ENCODE assay signal across 8 cellular contexts in genomic region chr12:112409906-112410244, GRCh38. TPM values are rescaled to one million over a fixed set of nuclear protein-coding genes. Genes with fewer than 3 reads are reported as not detected.
DNase-seq lines count a peak whose midpoint lies in the region; ATAC-seq and TF ChIP-seq lines count a peak whose summit lies in the region.

No MANE protein-coding gene starts in this region.

- H3K4ac ChIP-seq in mesenchymal stem cell (ENCODE audit: low read depth in 1 of 2, low read length in 2 of 2) = no peak overlapping the region

- POLR2A ChIA-PET in OCI-LY7 (lab: Charles Lee) = interaction anchor here (0.7 kb wide), 1 partner anchor 255 kb away, joined by 3 read pairs; no protein-coding TSS in a partner anchor

- TF ChIP-seq CTCF in transverse colon (IDR thresholded peaks at IDR 0.05) = no peak
- TF ChIP-seq CTCF in OCI-LY7 (conservative IDR thresholded peaks at IDR 0.05; ENCODE audit: low read length) = no peak

- in situ Hi-C loops in transverse colon (cut with MboI; ENCODE audit: low pct_ligation_motif_present in 1 of 4, low pct_unique_long_range_greater_than_20kb in 1 of 4, low sequenced_read_pairs in 3 of 4) = no loop called here

- H2BK120ac ChIP-seq in mesenchymal stem cell (ENCODE audit: low read depth, low read length) = no peak overlapping the region

- H3K14ac ChIP-seq in mesenchymal stem cell (ENCODE audit: low read length in 2 of 2) = no peak overlapping the region

- H2BK5ac ChIP-seq in mesenchymal stem cell (ENCODE audit: low read depth, low read length, poor library complexity, severe bottlenecking) = no peak overlapping the region

- peak overlapping the region; percentile 67 for H2AK5ac ChIP-seq in mesenchymal stem cell (ENCODE audit: low read length, severe bottlenecking)

- peaks cover 21% of the 10 kb centered on the region for H4K20me1 ChIP-seq in OCI-LY7 (ENCODE audit: insufficient read depth, low read length)

- peaks cover 42% of the 10 kb centered on the region for H3K36me3 Mint-ChIP-seq in activated naive CD4-positive, alpha-beta T cell treated with anti-CD3 and anti-CD28 coated beads for 36 hours (ENCODE audit: low read depth)
- H3K36me3 Mint-ChIP-seq in activated naive CD8-positive, alpha-beta T cell treated with anti-CD3 and anti-CD28 coated beads, Interleukin-2, amount 50 U/mL, for 24 hours (ENCODE audit: low read depth) = peaks cover 46% of the 10 kb centered on the region

- WGBS in mesenchymal stem cell = 97% methylated on average over 8 of the region's 14 CpGs
- 95 to 97% methylated on average over 10 to 14 of the region's 14 CpGs for WGBS in transverse colon (ENCODE audit: low coverage in 1 of 2), 2 donors

- no peak for TF ChIP-seq POLR2A in transverse colon (IDR thresholded peaks at IDR 0.05)

- H3K9me3 ChIP-seq in mesenchymal stem cell (ENCODE audit: control insufficient read depth, low read length) (no peaks in the 10 kb centered on the region), transverse colon (no peaks in the 10 kb centered on the region), OCI-LY7 (ENCODE audit: low read length) (no peaks in the 10 kb centered on the region)

- BruUV-seq in OCI-LY7 (replicated peaks; lab: Mats Ljungman, UMichigan) = no TSS peak

- TF ChIP-seq EP300 in transverse colon (IDR thresholded peaks at IDR 0.05; ENCODE audit: low read depth) = no peak

- H3K9me3 Mint-ChIP-seq in activated naive CD4-positive, alpha-beta T cell treated with anti-CD3 and anti-CD28 coated beads for 36 hours = no peaks in the 10 kb centered on the region
- H3K9me3 Mint-ChIP-seq in activated naive CD8-positive, alpha-beta T cell treated with anti-CD3 and anti-CD28 coated beads, Interleukin-2, amount 50 U/mL, for 24 hours = no peaks in the 10 kb centered on the region

- H3K4me3 ChIP-seq in mesenchymal stem cell (ENCODE audit: insufficient read depth in 1 of 2, low read depth in 1 of 2, low read length in 2 of 2) (peak overlapping the region in 1 of 2 experiments; percentile 83), transverse colon (peak overlapping the region in 1 of 4 donors; percentile 81), OCI-LY7 (ENCODE audit: low read depth, low read length, poor library complexity, severe bottlenecking) (no peak overlapping the region)

- H4K91ac ChIP-seq in mesenchymal stem cell (ENCODE audit: low read length) = no peak overlapping the region

- intact Hi-C loops in activated naive CD4-positive, alpha-beta T cell treated with anti-CD3 and anti-CD28 coated beads for 36 hours (cut with micrococcal nuclease) = loop anchor here (1.0 to 10.0 kb wide), 10 partner anchors 8 to 1005 kb away; partner anchors contain the start of genes ATXN2, ERP29, HECTD4 and MAPKAPK5
- intact Hi-C loops in transverse colon (cut with DNase I; ENCODE audit: low total_unique reads) (no loop called here), OCI-LY7 (cut with micrococcal nuclease; ENCODE audit: unreplicated experiment) (loop anchor here (1.0 to 2.0 kb wide), 2 partner anchors 8 to 395 kb away; partner anchors contain the start of gene PTPN11)

- no peak overlapping the region for H2BK15ac ChIP-seq in mesenchymal stem cell (ENCODE audit: low read depth, poor library complexity, severe bottlenecking)

- no peak for ATAC-seq in activated naive CD8-positive, alpha-beta T cell treated with anti-CD3 and anti-CD28 coated beads, Interleukin-2, amount 50 U/mL, for 24 hours

- H3K27ac Mint-ChIP-seq in activated naive CD4-positive, alpha-beta T cell treated with anti-CD3 and anti-CD28 coated beads for 36 hours = peak overlapping the region; percentile 100
- peak overlapping the region; percentile 100 for H3K27ac Mint-ChIP-seq in activated naive CD8-positive, alpha-beta T cell treated with anti-CD3 and anti-CD28 coated beads, Interleukin-2, amount 50 U/mL, for 24 hours

- H4K8ac ChIP-seq in mesenchymal stem cell (ENCODE audit: low read length) = peak overlapping the region; percentile 85

- H3K9me2 ChIP-seq in OCI-LY7 (ENCODE audit: insufficient read depth, low read length) = no peaks in the 10 kb centered on the region

- peak overlapping the region; percentile 96 for H3K9ac ChIP-seq in mesenchymal stem cell (ENCODE audit: low read length)

- H3K27me3 ChIP-seq in mesenchymal stem cell (ENCODE audit: control insufficient read depth in 1 of 2, insufficient read depth in 1 of 2, low read length in 2 of 2) = no peaks in the 10 kb centered on the region
- H3K27me3 ChIP-seq in transverse colon = no peaks in the 10 kb centered on the region

- H3K4me1 Mint-ChIP-seq in activated naive CD4-positive, alpha-beta T cell treated with anti-CD3 and anti-CD28 coated beads for 36 hours (ENCODE audit: low read depth) = peaks cover 43% of the 10 kb centered on the region
- H3K4me1 Mint-ChIP-seq in activated naive CD8-positive, alpha-beta T cell treated with anti-CD3 and anti-CD28 coated beads, Interleukin-2, amount 50 U/mL, for 24 hours = peaks cover 37% of the 10 kb centered on the region

- CTCF ChIA-PET in activated naive CD4-positive, alpha-beta T cell treated with anti-CD3 and anti-CD28 coated beads for 36 hours (lab: Charles Lee) = interaction anchor here (0.6 to 3.2 kb wide), 2 partner anchors 139 to 212 kb away, joined by 4 to 12 read pairs; no protein-coding TSS in a partner anchor
- CTCF ChIA-PET in OCI-LY7 (lab: Charles Lee; ENCODE audit: unreplicated experiment) = no interaction called here

- H3K79me1 ChIP-seq in mesenchymal stem cell (replicated peaks; ENCODE audit: low read length, poor library complexity, severe bottlenecking) = no peaks in the 10 kb centered on the region

- H3K4me2 ChIP-seq in mesenchymal stem cell (ENCODE audit: low read length, poor library complexity, severe bottlenecking) (no peak overlapping the region), OCI-LY7 (ENCODE audit: low read length) (no peak overlapping the region)

- no peak overlapping the region for H3K18ac ChIP-seq in mesenchymal stem cell (ENCODE audit: low read depth in 1 of 2, low read length in 2 of 2)

- H2AFZ ChIP-seq in mesenchymal stem cell (ENCODE audit: low read depth, low read length) = no peak overlapping the region
- H2AFZ ChIP-seq in OCI-LY7 (ENCODE audit: low read length) = no peak overlapping the region; the same call in 1 of the 2 replicates

- H3K36me3 ChIP-seq in mesenchymal stem cell (ENCODE audit: control insufficient read depth in 1 of 2, insufficient read depth in 2 of 2, low read depth in 1 of 2, low read length in 2 of 2) (peaks cover 7 to 34% of the 10 kb centered on the region in 2 experiments), transverse colon (peaks cover 0 to 25% (median 8%) of the 10 kb centered on the region in 4 donors), OCI-LY7 (ENCODE audit: insufficient read depth, low read length) (peaks cover 44% of the 10 kb centered on the region)

- DNase-seq in activated naive CD4-positive, alpha-beta T cell treated with anti-CD3 and anti-CD28 coated beads for 36 hours = no peak
- DNase-seq in activated naive CD4-positive, alpha-beta T cell treated with Interleukin-2 at 50 U/mL for 16 hours = no peak
- DNase-seq in activated naive CD8-positive, alpha-beta T cell treated with anti-CD3 and anti-CD28 coated beads, Interleukin-2, amount 50 U/mL, for 24 hours = no peak
- DNase-seq in mesenchymal stem cell (no peak), transverse colon (no peak), COLO668 (lab: John Stamatoyannopoulos, UW; ENCODE audit: unreplicated experiment) (no peak), NCI-H146 treated with DMSO at 0.1 percent for 48 hours (lab: John Stamatoyannopoulos, UW; ENCODE audit: unreplicated experiment) (no peak), OCI-LY7 (ENCODE audit: low spot score) (no peak)

- H3K4me3 Mint-ChIP-seq in activated naive CD4-positive, alpha-beta T cell treated with anti-CD3 and anti-CD28 coated beads for 36 hours = peak overlapping the region; percentile 100
- peak overlapping the region; percentile 100 for H3K4me3 Mint-ChIP-seq in activated naive CD8-positive, alpha-beta T cell treated with anti-CD3 and anti-CD28 coated beads, Interleukin-2, amount 50 U/mL, for 24 hours

- peaks cover 41% of the 10 kb centered on the region for H3K79me2 ChIP-seq in OCI-LY7 (ENCODE audit: insufficient read depth, low read depth, low read length)

- no peak overlapping the region for H3K23ac ChIP-seq in mesenchymal stem cell (ENCODE audit: low read length in 2 of 2)

- peaks cover 3% of the 10 kb centered on the region for H3K4me1 ChIP-seq in mesenchymal stem cell (ENCODE audit: control insufficient read depth, insufficient read depth, low read depth, low read length)
- H3K4me1 ChIP-seq in transverse colon = peaks cover 3 to 25% (median 10%) of the 10 kb centered on the region in 4 donors
- H3K4me1 ChIP-seq in OCI-LY7 (ENCODE audit: insufficient read depth, low read length, poor library complexity, severe bottlenecking) = peaks cover 33% of the 10 kb centered on the region

- no peaks in the 10 kb centered on the region for H3K27me3 Mint-ChIP-seq in activated naive CD4-positive, alpha-beta T cell treated with anti-CD3 and anti-CD28 coated beads for 36 hours (ENCODE audit: low read depth)
- H3K27me3 Mint-ChIP-seq in activated naive CD8-positive, alpha-beta T cell treated with anti-CD3 and anti-CD28 coated beads, Interleukin-2, amount 50 U/mL, for 24 hours = no peaks in the 10 kb centered on the region

- H3K27ac ChIP-seq in mesenchymal stem cell (ENCODE audit: low read length, poor library complexity, severe bottlenecking) = no peak overlapping the region
- peak overlapping the region in 3 of 4 donors; percentile 85 to 95 (median 87) for H3K27ac ChIP-seq in transverse colon
- H3K27ac ChIP-seq in OCI-LY7 (ENCODE audit: low read depth, low read length, poor library complexity, severe bottlenecking) = no peak overlapping the region

- H2BK12ac ChIP-seq in mesenchymal stem cell (ENCODE audit: low read length in 2 of 2) = no peak overlapping the region

RNA-seq across cellular contexts. Expression of gene RPL6, which starts 0.5 kb away (rescaled TPM):
- total RNA-seq in activated naive CD4-positive, alpha-beta T cell treated with anti-CD3 and anti-CD28 coated beads for 36 hours = 1,000 to 10,000 TPM; 2,358 to 2,432 TPM
- 2,349 TPM for polyA plus RNA-seq in mesenchymal stem cell (2013, experiment 1 of 2)
- polyA plus RNA-seq in mesenchymal stem cell (2013, experiment 2 of 2) = 2,262 TPM
- total RNA-seq in transverse colon = 1,000 to 10,000 TPM in 1 of 4 donors, 100 to 1,000 TPM in 3; 361 to 1,162 (median 790) TPM
- 1,415 and 1,436 TPM in 2 replicates for total RNA-seq in OCI-LY7 (2014; rRNA removed; shearing (Covaris generic))
- total RNA-seq in OCI-LY7 (2022) = 1,876 and 1,917 TPM in 2 replicates

RNA-seq across cellular contexts. Expression of gene PTPN11, which starts 8.9 kb away (rescaled TPM):
- total RNA-seq in activated naive CD4-positive, alpha-beta T cell treated with anti-CD3 and anti-CD28 coated beads for 36 hours = 100 to 1,000 TPM; 137 to 141 TPM
- polyA plus RNA-seq in mesenchymal stem cell (2013, experiment 1 of 2) = 80.9 TPM
- 80.2 TPM for polyA plus RNA-seq in mesenchymal stem cell (2013, experiment 2 of 2)
- 10 to 100 TPM; 46.4 to 56.7 (median 50.3) TPM for total RNA-seq in transverse colon
- 56.2 and 61.0 TPM in 2 replicates for total RNA-seq in OCI-LY7 (2014; rRNA removed; shearing (Covaris generic))
- total RNA-seq in OCI-LY7 (2022) = 113 and 123 TPM in 2 replicates

RNA-seq across cellular contexts. Expression of gene HECTD4, which starts 27.6 kb away (rescaled TPM):
- 10 to 100 TPM; 17.6 to 19.2 TPM for total RNA-seq in activated naive CD4-positive, alpha-beta T cell treated with anti-CD3 and anti-CD28 coated beads for 36 hours
- polyA plus RNA-seq in mesenchymal stem cell (2013, experiment 1 of 2) = 8.6 TPM
- polyA plus RNA-seq in mesenchymal stem cell (2013, experiment 2 of 2) = 7.3 TPM
- 100 to 1,000 TPM in 2 of 4 donors, 10 to 100 TPM in 2; 52.6 to 171 (median 121) TPM for total RNA-seq in transverse colon
- 18.1 and 34.5 TPM in 2 replicates for total RNA-seq in OCI-LY7 (2014; rRNA removed; shearing (Covaris generic))
- total RNA-seq in OCI-LY7 (2022) = 62.4 and 67.7 TPM in 2 replicates

Comparison
In these comparisons a context has a peak if more than half of its experiments do, and no peak if none do; other contexts are left out.
1. H3K27ac ChIP-seq: peak in transverse colon (3 of 4); none in mesenchymal stem cell (single experiment) and OCI-LY7 (single experiment).